11 cellular contexts compared by ENCODE assay signal in the genomic region with DNA sequence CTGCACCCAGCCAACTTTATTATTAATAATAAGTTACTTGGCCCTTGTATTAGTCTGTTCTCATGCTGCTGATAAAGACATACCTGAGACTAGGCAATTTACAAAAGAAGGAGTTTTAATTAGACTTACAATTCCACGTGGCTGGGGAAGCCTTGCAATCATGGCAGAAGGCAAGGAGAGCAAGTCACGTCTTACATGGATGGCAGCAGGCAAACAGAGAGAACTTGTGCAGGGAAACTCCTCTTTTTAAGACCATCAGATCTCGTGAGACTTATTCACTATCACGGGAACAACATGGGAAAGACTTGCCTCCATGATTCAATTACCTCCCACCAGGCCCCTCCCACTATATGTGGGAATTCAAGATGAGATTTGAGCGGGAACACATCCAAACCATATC. TPM values are rescaled to one million over a fixed set of nuclear protein-coding genes. Genes with fewer than 3 reads are reported as not detected.
"Had no signal": no experiment of that assay in that cellular context is flagged by ENCODE, and none has a peak within 500 bp of the region (broad histone marks: within the 10 kb centered on the region; RNA-seq: fewer than 3 reads in every experiment).

No MANE protein-coding gene starts in this region.

- H3K4me3 ChIP-seq: GM23248, GM23338, HAP-1 had no signal

- FAIRE-seq: H1, H54 had no signal

- DNase-seq: GM23248, GOT3, H7, H9, HCEC 1CT, HFFc6 had no signal

- ATAC-seq: GM23338, HCT116 had no signal

- H3K9ac ChIP-seq: GM23248 had no signal

- H2AFZ ChIP-seq: GM23248, GM23338 had no signal

- H3K4me2 ChIP-seq: GM23338 had no signal

- H3K36me3 ChIP-seq: HAP-1 had no signal

- H3K27ac ChIP-seq: GM23248 had no signal

RNA-seq across cellular contexts. Expression of gene SYT17, which starts 47.7 kb away (rescaled TPM):
- total RNA-seq: GM23248, HFFc6 had no signal
- polyA plus RNA-seq: GM23248 had no signal
